Comparison of ENCODE assay signal across 8 cellular contexts in genomic region chr6:31493875-31494694, GRCh38. TPM values are rescaled to one million over a fixed set of nuclear protein-coding genes. Genes with fewer than 3 reads are reported as not detected.
DNase-seq lines count a peak whose midpoint lies in the region; ATAC-seq and TF ChIP-seq lines count a peak whose summit lies in the region.

No MANE protein-coding gene starts in this region.

- POLR2A ChIA-PET in activated CD4-positive, alpha-beta memory T cell treated with anti-CD3 and anti-CD28 coated beads, Interleukin-2, amount 10 ng/mL, durations not matched to agents 7 days and 5 days (lab: Charles Lee), result interaction anchor here (0.7 to 7.8 kb wide), 35 partner anchors 10 to 879 kb away, joined by 3 to 164 read pairs (median 6); partner anchors contain the start of genes ATP6V1G2, BAG6, CSNK2B and DDX39B

- H3K27me3 Mint-ChIP-seq in activated CD4-positive, alpha-beta memory T cell treated with anti-CD3 and anti-CD28 coated beads, Interleukin-2, amount 10 ng/mL, durations not matched to agents 7 days and 5 days, result no peaks in the 10 kb centered on the region

- H3K4me1 Mint-ChIP-seq in activated CD4-positive, alpha-beta memory T cell treated with anti-CD3 and anti-CD28 coated beads, Interleukin-2, amount 10 ng/mL, durations not matched to agents 7 days and 5 days, result peaks cover 60% of the 10 kb centered on the region

- peak overlapping the region; percentile 34 for H3K4me3 ChIP-seq in lung

- no peaks in the 10 kb centered on the region for H3K9me3 ChIP-seq in lung (ENCODE audit: control insufficient read depth in 2 of 2, insufficient read depth in 1 of 2, low read length in 1 of 2)

- peaks cover 0 to 3% of the 10 kb centered on the region in 2 donors for H3K4me1 ChIP-seq in lung (ENCODE audit: control insufficient read depth in 2 of 2, insufficient read depth in 2 of 2, low read length in 2 of 2)

- peak overlapping the region; percentile 78 for H3K27ac Mint-ChIP-seq in activated CD4-positive, alpha-beta memory T cell treated with anti-CD3 and anti-CD28 coated beads, Interleukin-2, amount 10 ng/mL, durations not matched to agents 7 days and 5 days

- H3K36me3 Mint-ChIP-seq in activated CD4-positive, alpha-beta memory T cell treated with anti-CD3 and anti-CD28 coated beads, Interleukin-2, amount 10 ng/mL, durations not matched to agents 7 days and 5 days (ENCODE audit: low read depth), result peaks cover 26% of the 10 kb centered on the region

- WGBS in lung, 2 donors, result 1% methylated on average over 58 of the region's 58 CpGs

- no peaks in the 10 kb centered on the region for H3K9me3 Mint-ChIP-seq in activated CD4-positive, alpha-beta memory T cell treated with anti-CD3 and anti-CD28 coated beads, Interleukin-2, amount 10 ng/mL, durations not matched to agents 7 days and 5 days

- peak; percentile 80 for TF ChIP-seq CTCF in GM10266 (IDR thresholded peaks at IDR 0.05; ENCODE audit: control insufficient read depth, insufficient read depth, low read depth, missing control alignments)
- TF ChIP-seq CTCF in lung (IDR thresholded peaks at IDR 0.05; ENCODE audit: control extremely low read depth, extremely low read depth), result peak; percentile 93

- CTCF ChIA-PET in activated CD4-positive, alpha-beta memory T cell treated with anti-CD3 and anti-CD28 coated beads, Interleukin-2, amount 10 ng/mL, durations not matched to agents 7 days and 5 days (lab: Charles Lee), result interaction anchor here (1.0 to 6.3 kb wide), 12 partner anchors 38 to 336 kb away, joined by 3 to 53 read pairs (median 5); partner anchors contain the start of genes ATP6V1G2, DDX39B, NCR3 and TNF

- no peaks in the 10 kb centered on the region for H3K36me3 ChIP-seq in lung (ENCODE audit: control insufficient read depth in 2 of 2, insufficient read depth in 2 of 2, low read length in 2 of 2)

- H3K27me3 ChIP-seq in lung (ENCODE audit: control insufficient read depth, insufficient read depth), result no peaks in the 10 kb centered on the region

- peak; percentile 64 for DNase-seq in GM10266 (ENCODE audit: extremely low spot score)
- peak; percentile 88 for DNase-seq in NCI-H748 (lab: John Stamatoyannopoulos, UW; ENCODE audit: unreplicated experiment)
- DNase-seq in activated CD4-positive, alpha-beta memory T cell treated with anti-CD3 and anti-CD28 coated beads, Interleukin-2, amount 10 ng/mL, durations not matched to agents 7 days and 5 days, result peak; percentile 85
- DNase-seq in ecto neural progenitor cell (ENCODE audit: low spot score), result peak; percentile 87
- DNase-seq in lung (ENCODE audit: low spot score), result peak; percentile 78
- peak; percentile 44 to 72 (median 45) for DNase-seq in stimulated activated CD4-positive, alpha-beta T cell treated with anti-CD3 and anti-CD28 coated beads, TNF-alpha, amount 100 ng/mL, for 1 hour (ENCODE audit: low read depth in 3 of 3, low spot score in 1 of 3)
- no peak for DNase-seq in HPDE6-E6E7 (ENCODE audit: extremely low spot score)

- H3K27ac ChIP-seq in lung (ENCODE audit: low read depth in 1 of 2, low read length in 1 of 2), result peak overlapping the region; percentile 2 to 83

- ATAC-seq in HG03039 (IDR thresholded peaks at IDR 0.05; ENCODE audit: unreplicated experiment), result peak; percentile 35
- peak; percentile 75 for ATAC-seq in lung (ENCODE audit: insufficient read depth, low FRiP score)

- H3K4me3 Mint-ChIP-seq in activated CD4-positive, alpha-beta memory T cell treated with anti-CD3 and anti-CD28 coated beads, Interleukin-2, amount 10 ng/mL, durations not matched to agents 7 days and 5 days, result peak overlapping the region; percentile 81

RNA-seq across cellular contexts. Expression of gene MICB, which starts 3.9 kb away (rescaled TPM):
- total RNA-seq in activated CD4-positive, alpha-beta memory T cell treated with anti-CD3 and anti-CD28 coated beads, Interleukin-2, amount 10 ng/mL, durations not matched to agents 7 days and 5 days, result 10 to 100 TPM; 60.8 to 62.9 TPM
- total RNA-seq in lung, result 1 to 10 TPM; 5.3 to 9.6 TPM
- polyA plus RNA-seq in lung, result 10 to 100 TPM in 1 of 2 donors, 1 to 10 TPM in 1; 3.8 to 10.2 TPM

RNA-seq across cellular contexts. Expression of gene MCCD1, which starts 34.7 kb away (rescaled TPM):
- not detected for total RNA-seq in activated CD4-positive, alpha-beta memory T cell treated with anti-CD3 and anti-CD28 coated beads, Interleukin-2, amount 10 ng/mL, durations not matched to agents 7 days and 5 days
- not detected for total RNA-seq in lung
- not detected for polyA plus RNA-seq in lung

RNA-seq across cellular contexts. Expression of gene DDX39B, which starts 47.7 kb away (rescaled TPM):
- total RNA-seq in activated CD4-positive, alpha-beta memory T cell treated with anti-CD3 and anti-CD28 coated beads, Interleukin-2, amount 10 ng/mL, durations not matched to agents 7 days and 5 days, result 100 to 1,000 TPM; 427 to 434 TPM
- total RNA-seq in lung, result 100 to 1,000 TPM; 316 to 418 TPM
- 100 to 1,000 TPM; 318 to 354 TPM for polyA plus RNA-seq in lung

RNA-seq across cellular contexts. Expression of gene ATP6V1G2, which starts 52.3 kb away (rescaled TPM):
- total RNA-seq in activated CD4-positive, alpha-beta memory T cell treated with anti-CD3 and anti-CD28 coated beads, Interleukin-2, amount 10 ng/mL, durations not matched to agents 7 days and 5 days, result 1 to 10 TPM; 2.7 to 3.8 TPM
- 1 to 10 TPM in 1 of 2 donors, under 1 TPM in 1; 0.28 to 1.5 TPM for total RNA-seq in lung
- polyA plus RNA-seq in lung, result under 1 TPM; 0.47 to 0.56 TPM

RNA-seq across cellular contexts. Expression of gene NFKBIL1, which starts 53.3 kb away (rescaled TPM):
- total RNA-seq in activated CD4-positive, alpha-beta memory T cell treated with anti-CD3 and anti-CD28 coated beads, Interleukin-2, amount 10 ng/mL, durations not matched to agents 7 days and 5 days, result 10 to 100 TPM; 22.8 to 23.6 TPM
- total RNA-seq in lung, result 10 to 100 TPM; 13.5 to 19.2 TPM
- polyA plus RNA-seq in lung, result 10 to 100 TPM; 18.9 to 32.2 TPM

Comparison
In these comparisons a context has a peak if more than half of its experiments do, and no peak if none do; other contexts are left out.
1. RNA of gene MICB, which starts 3.9 kb away (total RNA-seq): 60.8 to 62.9 TPM in activated CD4-positive, alpha-beta memory T cell treated with anti-CD3 and anti-CD28 coated beads, Interleukin-2, amount 10 ng/mL, durations not matched to agents 7 days and 5 days; 5.3 to 9.6 TPM in lung; every median in the first group is over 4 times any median in the second.